Comparison of ENCODE assay signal across 18 cellular contexts in genomic region chr3:11950576-11950975, GRCh38. TPM values are rescaled to one million over a fixed set of nuclear protein-coding genes. Genes with fewer than 3 reads are reported as not detected.
DNase-seq lines count a peak whose midpoint lies in the region; FAIRE-seq and TF ChIP-seq lines count a peak whose summit lies in the region.
"Had no signal": no experiment of that assay in that cellular context is flagged by ENCODE, and none has a peak within 500 bp of the region (broad histone marks: within the 10 kb centered on the region; RNA-seq: fewer than 3 reads in every experiment).

No MANE protein-coding gene starts in this region.

- H3K4me1 ChIP-seq in hepatocyte (ENCODE audit: insufficient read depth), result no peaks in the 10 kb centered on the region
- H3K4me1 ChIP-seq: BLaER1, Caco-2 had no signal

- TF ChIP-seq CTCF in bronchial epithelial cell (IDR thresholded peaks at IDR 0.05; ENCODE audit: insufficient read depth, low read length, severe bottlenecking), result no peak
- no peak for TF ChIP-seq CTCF in hepatocyte (IDR thresholded peaks at IDR 0.05; ENCODE audit: poor library complexity)

- 66% methylated on average over 2 of the region's 2 CpGs for WGBS in hepatocyte (ENCODE audit: low lambda C conversion rate, missing lambda C conversion rate)

- no peaks in the 10 kb centered on the region for H3K36me3 ChIP-seq in bronchial epithelial cell (ENCODE audit: control insufficient read depth, insufficient read depth, low read length)
- no peaks in the 10 kb centered on the region for H3K36me3 ChIP-seq in hepatocyte (replicated peaks; ENCODE audit: insufficient read depth, low read depth)
- H3K36me3 ChIP-seq: BLaER1 had no signal

- H3K27me3 ChIP-seq in bronchial epithelial cell (ENCODE audit: control insufficient read depth, insufficient read depth, low read length), result no peaks in the 10 kb centered on the region
- no peaks in the 10 kb centered on the region for H3K27me3 ChIP-seq in hepatocyte
- H3K27me3 ChIP-seq: BLaER1 had no signal

- DNase-seq in DMS53 (lab: John Stamatoyannopoulos, UW) (peak; percentile 1), DMS53 treated with DMSO at 0.1 percent for 48 hours (lab: John Stamatoyannopoulos, UW; ENCODE audit: unreplicated experiment) (no peak), LoVo (ENCODE audit: low spot score) (peak; percentile 5), bronchial epithelial cell (ENCODE audit: low read depth) (peak; percentile 45), hepatocyte (ENCODE audit: low spot score) (peak; percentile 34), posterior cingulate gyrus (no peak), NK-92 (lab: John Stamatoyannopoulos, UW; ENCODE audit: unreplicated experiment) (no peak), KG1 (lab: John Stamatoyannopoulos, UW) (no peak)
- DNase-seq: 8988T; AML-193; Caco-2; CD8-positive, alpha-beta memory T cell; DND-41; GDM1; H7 had no signal

- intact Hi-C loops in posterior cingulate gyrus (cut with DNase I), result no loop called here

- no peaks in the 10 kb centered on the region for H4K20me1 ChIP-seq in hepatocyte (ENCODE audit: insufficient read depth, poor library complexity, severe bottlenecking)
- H4K20me1 ChIP-seq: BLaER1 had no signal

- H3K27ac ChIP-seq in hepatocyte, result no peak overlapping the region
- H3K27ac ChIP-seq: BLaER1 had no signal

- H3K9me2 ChIP-seq in hepatocyte (replicated peaks; ENCODE audit: insufficient read depth), result no peaks in the 10 kb centered on the region

- no peaks in the 10 kb centered on the region for H3K9me3 ChIP-seq in hepatocyte (ENCODE audit: low read depth)
- H3K9me3 ChIP-seq: BLaER1, Caco-2 had no signal

- no peak overlapping the region for H2AFZ ChIP-seq in hepatocyte
- H2AFZ ChIP-seq: GM23338 had no signal

- H3K79me2 ChIP-seq in hepatocyte, result no peaks in the 10 kb centered on the region

- no peak for FAIRE-seq in bronchial epithelial cell (lab: Jason Lieb, UNC)
- FAIRE-seq: GM12892 had no signal

- H3K4me3 ChIP-seq in bronchial epithelial cell (ENCODE audit: low read depth, low read length) (no peak overlapping the region), hepatocyte (no peak overlapping the region)
- H3K4me3 ChIP-seq: BLaER1, GM23338 had no signal

- H3K4me2 ChIP-seq in hepatocyte, result no peak overlapping the region
- H3K4me2 ChIP-seq: BLaER1, GM23338 had no signal

RNA-seq across cellular contexts. Expression of gene SYN2, which starts 53.6 kb away (rescaled TPM):
- under 0.01 TPM in 2 replicates for total RNA-seq in bronchial epithelial cell
- total RNA-seq in hepatocyte, result 0.12 and 0.90 TPM in 2 replicates
- 1.0 and 1.2 TPM in 2 replicates for polyA plus RNA-seq in hepatocyte
- total RNA-seq: Caco-2 had no signal
- polyA plus RNA-seq: CD8-positive, alpha-beta memory T cell had no signal

Comparison
In these comparisons a context has a peak if more than half of its experiments do, and no peak if none do; other contexts are left out.
1. DNase-seq: peak in DMS53 (single experiment), LoVo (single experiment), bronchial epithelial cell (single experiment) and hepatocyte (single experiment); none in DMS53 treated with DMSO at 0.1 percent for 48 hours (single experiment), posterior cingulate gyrus (0 of 10), NK-92 (single experiment) and KG1 (single experiment).